ENCODE assay signal across 8 cellular contexts in genomic region chr6:111406200-111406711, GRCh38.
A peak's percentile ranks its signal among the peaks of the same experiment; 100 is the strongest.
DNase-seq lines count a peak whose midpoint lies in the region; ATAC-seq and TF ChIP-seq lines count a peak whose summit lies in the region.

No MANE protein-coding gene starts in this region.

- H3K27ac Mint-ChIP-seq in stimulated activated effector memory CD8-positive, alpha-beta T cell treated with anti-CD3 and anti-CD28 coated beads, Interleukin-12 subunit alpha, Interleukin-12 subunit beta, amount 100 ng/mL, for 72 hours = peak overlapping the region; percentile 4

- H3K4me2 ChIP-seq in smooth muscle cell = no peak overlapping the region

- H3K9me3 Mint-ChIP-seq in stimulated activated effector memory CD8-positive, alpha-beta T cell treated with anti-CD3 and anti-CD28 coated beads, Interleukin-12 subunit alpha, Interleukin-12 subunit beta, amount 100 ng/mL, for 72 hours = no peaks in the 10 kb centered on the region

- ATAC-seq in activated CD4-positive, CD25-positive, alpha-beta regulatory T cell treated with anti-CD3 and anti-CD28 coated beads, Interleukin-2, amount 50 U/mL, for 24 hours = peak; percentile 85 to 92
- ATAC-seq in HG02943 (IDR thresholded peaks at IDR 0.05; ENCODE audit: low read depth, unreplicated experiment) = peak; percentile 99
- peak; percentile 99 for ATAC-seq in stimulated activated effector memory CD8-positive, alpha-beta T cell treated with anti-CD3 and anti-CD28 coated beads, Interleukin-12 subunit alpha, Interleukin-12 subunit beta, amount 100 ng/mL, for 72 hours

- H3K9ac ChIP-seq in smooth muscle cell (ENCODE audit: low read depth) = no peak overlapping the region

- H3K4me1 Mint-ChIP-seq in stimulated activated effector memory CD8-positive, alpha-beta T cell treated with anti-CD3 and anti-CD28 coated beads, Interleukin-12 subunit alpha, Interleukin-12 subunit beta, amount 100 ng/mL, for 72 hours = peaks cover 19% of the 10 kb centered on the region

- peaks cover 71% of the 10 kb centered on the region for H3K36me3 Mint-ChIP-seq in stimulated activated effector memory CD8-positive, alpha-beta T cell treated with anti-CD3 and anti-CD28 coated beads, Interleukin-12 subunit alpha, Interleukin-12 subunit beta, amount 100 ng/mL, for 72 hours

- H3K4me1 ChIP-seq in smooth muscle cell (ENCODE audit: low read depth) = no peaks in the 10 kb centered on the region

- TF ChIP-seq CTCF in smooth muscle cell (IDR thresholded peaks at IDR 0.05; ENCODE audit: borderline replicate concordance, insufficient read depth, poor library complexity, severe bottlenecking) = no peak

- H3K27me3 ChIP-seq in smooth muscle cell (ENCODE audit: low read depth) = no peaks in the 10 kb centered on the region

- H3K36me3 ChIP-seq in smooth muscle cell (ENCODE audit: low read depth) = peaks cover 7% of the 10 kb centered on the region

- no peak for DNase-seq in activated CD4-positive, CD25-positive, alpha-beta regulatory T cell (lab: John Stamatoyannopoulos, UW)
- DNase-seq in SIG-M5 treated with dmso at 0.1 percent for 504 hours (lab: John Stamatoyannopoulos, UW; ENCODE audit: unreplicated experiment) (peak; percentile 92), smooth muscle cell (lab: John Stamatoyannopoulos, UW; ENCODE audit: unreplicated experiment) (no peak), ureter (ENCODE audit: low spot score) (no peak)
- DNase-seq in stimulated activated effector memory CD8-positive, alpha-beta T cell treated with anti-CD3 and anti-CD28 coated beads, Interleukin-12 subunit alpha, Interleukin-12 subunit beta, amount 100 ng/mL, for 72 hours (ENCODE audit: low spot score in 2 of 2) = no peak
- DNase-seq in activated CD8-positive, alpha-beta memory T cell treated with anti-CD3 and anti-CD28 coated beads for 24 hours = no peak

- H4K20me1 ChIP-seq in smooth muscle cell (ENCODE audit: low read depth) = no peaks in the 10 kb centered on the region

- no peak overlapping the region for H2AFZ ChIP-seq in smooth muscle cell (ENCODE audit: low read depth)

- no peaks in the 10 kb centered on the region for H3F3A ChIP-seq in smooth muscle cell (ENCODE audit: low read depth)

- no peak overlapping the region for H3K4me3 ChIP-seq in smooth muscle cell

- peak overlapping the region; percentile 5 for H3K4me3 Mint-ChIP-seq in stimulated activated effector memory CD8-positive, alpha-beta T cell treated with anti-CD3 and anti-CD28 coated beads, Interleukin-12 subunit alpha, Interleukin-12 subunit beta, amount 100 ng/mL, for 72 hours

- H3K27ac ChIP-seq in smooth muscle cell (ENCODE audit: low read depth) = no peak overlapping the region

- H3K9me3 ChIP-seq in smooth muscle cell (replicated peaks; ENCODE audit: low read depth) = no peaks in the 10 kb centered on the region

- no peaks in the 10 kb centered on the region for H3K79me2 ChIP-seq in smooth muscle cell (ENCODE audit: low read depth)

- WGBS in smooth muscle cell (ENCODE audit: low lambda C conversion rate) = 93% methylated on average over 3 of the region's 3 CpGs
